Comparison of ENCODE assay signal across 37 cellular contexts in genomic region chr5:129358069-129358468, GRCh38.
"Had no signal": no experiment of that assay in that cellular context is flagged by ENCODE, and none has a peak within 500 bp of the region (broad histone marks: within the 10 kb centered on the region; RNA-seq: fewer than 3 reads in every experiment).

No MANE protein-coding gene starts in this region.

- ATAC-seq: activated CD4-positive, alpha-beta T cell treated with anti-CD3 and anti-CD28 coated beads for 36 hours; activated CD4-positive, CD25-positive, alpha-beta regulatory T cell treated with anti-CD3 and anti-CD28 coated beads, Interleukin-2, amount 50 U/mL, for 24 hours; activated CD8-positive, alpha-beta memory T cell treated with anti-CD3 and anti-CD28 coated beads, Interleukin-2, amount 10 ng/mL, durations not matched to agents 7 days and 5 days; activated CD8-positive, alpha-beta T cell treated with anti-CD3 and anti-CD28 coated beads, Interleukin-2, amount 10 ng/mL, durations not matched to agents 7 days and 5 days; activated naive CD8-positive, alpha-beta T cell treated with anti-CD3 and anti-CD28 coated beads, Interleukin-2, amount 50 U/mL, for 24 hours had no signal

- H3K9me3 Mint-ChIP-seq: activated CD4-positive, alpha-beta memory T cell treated with anti-CD3 and anti-CD28 coated beads, Interleukin-2, amount 10 ng/mL, durations not matched to agents 7 days and 5 days; activated CD4-positive, alpha-beta T cell treated with anti-CD3 and anti-CD28 coated beads, Interleukin-2, amount 10 ng/mL, durations not matched to agents 7 days and 5 days; activated naive CD4-positive, alpha-beta T cell treated with anti-CD3 and anti-CD28 coated beads, Interleukin-2, amount 10 ng/mL, durations not matched to agents 7 days and 5 days; activated naive CD4-positive, alpha-beta T cell treated with anti-CD3 and anti-CD28 coated beads, Interleukin-2, amount 50 U/mL, for 24 hours; activated naive CD8-positive, alpha-beta T cell treated with anti-CD3 and anti-CD28 coated beads, Interleukin-2, amount 10 ng/mL, durations not matched to agents 7 days and 5 days; activated naive CD8-positive, alpha-beta T cell treated with anti-CD3 and anti-CD28 coated beads, Interleukin-2, amount 50 U/mL, for 24 hours; activated T-helper 2 cell treated with anti-CD3 and anti-CD28 coated beads, Interferon-gamma antibody, Interleukin-2, Interleukin-4, amounts not matched to agents 10 μg/mL and 5 μg/mL and 100 μg/mL, durations not matched to agents 14 hours and 24 hours and 36 hours; T-helper 1 cell treated with Interleukin-12 subunit alpha and Interleukin-12 subunit beta and Interleukin-4 antibody, amounts not matched to agents 30 μg/mL and 1 μg/mL, for 36 hours; T-helper 2 cell treated with Interferon-gamma antibody and Interleukin-4, amounts not matched to agents 5 μg/mL and 100 μg/mL, for 36 hours had no signal

- H3K36me3 ChIP-seq: ascending aorta, cardiac muscle cell had no signal

- H3K36me3 Mint-ChIP-seq: activated CD8-positive, alpha-beta memory T cell treated with anti-CD3 and anti-CD28 coated beads, Interleukin-2, amount 10 ng/mL, durations not matched to agents 7 days and 5 days; activated naive CD4-positive, alpha-beta T cell treated with anti-CD3 and anti-CD28 coated beads, Interleukin-2, amount 10 ng/mL, durations not matched to agents 7 days and 5 days; activated naive CD4-positive, alpha-beta T cell treated with anti-CD3 and anti-CD28 coated beads, Interleukin-2, amount 50 U/mL, for 24 hours; activated naive CD8-positive, alpha-beta T cell; activated naive CD8-positive, alpha-beta T cell treated with anti-CD3 and anti-CD28 coated beads, Interleukin-2, amount 10 ng/mL, durations not matched to agents 7 days and 5 days; brain had no signal

- H3K9me3 ChIP-seq: ascending aorta had no signal

- H3K4me1 ChIP-seq: ascending aorta had no signal

- H3K4me3 Mint-ChIP-seq: activated CD4-positive, alpha-beta memory T cell treated with anti-CD3 and anti-CD28 coated beads, Interleukin-2, amount 10 ng/mL, durations not matched to agents 7 days and 5 days; activated CD4-positive, alpha-beta T cell treated with anti-CD3 and anti-CD28 coated beads for 36 hours; activated CD4-positive, alpha-beta T cell treated with anti-CD3 and anti-CD28 coated beads, Interleukin-2, amount 10 ng/mL, durations not matched to agents 7 days and 5 days; activated CD8-positive, alpha-beta memory T cell treated with anti-CD3 and anti-CD28 coated beads, Interleukin-2, amount 10 ng/mL, durations not matched to agents 7 days and 5 days; activated CD8-positive, alpha-beta T cell treated with anti-CD3 and anti-CD28 coated beads, Interleukin-2, amount 10 ng/mL, durations not matched to agents 7 days and 5 days; activated naive CD4-positive, alpha-beta T cell treated with anti-CD3 and anti-CD28 coated beads, Interleukin-2, amount 10 ng/mL, durations not matched to agents 7 days and 5 days; activated naive CD4-positive, alpha-beta T cell treated with anti-CD3 and anti-CD28 coated beads, Interleukin-2, amount 50 U/mL, for 24 hours; activated naive CD8-positive, alpha-beta T cell; activated naive CD8-positive, alpha-beta T cell treated with anti-CD3 and anti-CD28 coated beads, Interleukin-2, amount 10 ng/mL, durations not matched to agents 7 days and 5 days; activated naive CD8-positive, alpha-beta T cell treated with anti-CD3 and anti-CD28 coated beads, Interleukin-2, amount 50 U/mL, for 24 hours; activated T-cell treated with anti-CD3 and anti-CD28 coated beads, Interleukin-2, amount 50 U/mL, for 24 hours; brain; central memory CD8-positive, alpha-beta T cell; T-helper 1 cell treated with Interleukin-12 subunit alpha and Interleukin-12 subunit beta and Interleukin-4 antibody, amounts not matched to agents 30 μg/mL and 1 μg/mL, for 36 hours; T-helper 2 cell treated with Interferon-gamma antibody and Interleukin-4, amounts not matched to agents 5 μg/mL and 100 μg/mL, for 36 hours had no signal

- DNase-seq: activated CD4-positive, alpha-beta memory T cell treated with anti-CD3 and anti-CD28 coated beads, Interleukin-2, amount 10 ng/mL, durations not matched to agents 7 days and 5 days; activated CD4-positive, alpha-beta T cell treated with anti-CD3 and anti-CD28 coated beads for 1 hour; activated CD4-positive, alpha-beta T cell treated with anti-CD3 and anti-CD28 coated beads for 36 hours; activated CD4-positive, alpha-beta T cell treated with anti-CD3 and anti-CD28 coated beads for 48 hours; activated CD4-positive, alpha-beta T cell treated with anti-CD3 and anti-CD28 coated beads, Interleukin-2, amount 10 ng/mL, durations not matched to agents 7 days and 5 days; activated CD4-positive, alpha-beta T cell treated with anti-CD3 and anti-CD28 coated beads, Interleukin-2, amount 50 U/mL, for 48 hours; activated CD4-positive, CD25-positive, alpha-beta regulatory T cell; activated CD8-positive, alpha-beta memory T cell treated with anti-CD3 and anti-CD28 coated beads for 24 hours; activated CD8-positive, alpha-beta memory T cell treated with anti-CD3 and anti-CD28 coated beads, Interleukin-2, amount 10 ng/mL, durations not matched to agents 7 days and 5 days; activated CD8-positive, alpha-beta memory T cell treated with anti-CD3 and anti-CD28 coated beads, Interleukin-2, amount 50 U/mL, for 48 hours; activated CD8-positive, alpha-beta T cell treated with anti-CD3 and anti-CD28 coated beads, Interleukin-2, amount 10 ng/mL, durations not matched to agents 7 days and 5 days; activated effector memory CD4-positive, alpha-beta T cell treated with Interleukin-2 at 50 U/mL for 16 hours; activated gamma-delta T cell; activated naive CD4-positive, alpha-beta T cell treated with anti-CD3 and anti-CD28 coated beads, Interleukin-2, amount 10 ng/mL, durations not matched to agents 7 days and 5 days; activated naive CD4-positive, alpha-beta T cell treated with Interleukin-2 at 50 U/mL for 16 hours; activated naive CD8-positive, alpha-beta T cell treated with anti-CD3 and anti-CD28 coated beads, Interleukin-2, amount 10 ng/mL, durations not matched to agents 7 days and 5 days; activated naive CD8-positive, alpha-beta T cell treated with anti-CD3 and anti-CD28 coated beads, Interleukin-2, amount 50 U/mL, for 24 hours; activated T-cell treated with anti-CD3 and anti-CD28 coated beads, Interleukin-2, amount 50 U/mL, for 24 hours; activated T-cell treated with anti-CD3 and anti-CD28 coated beads, Interleukin-2, amount 50 U/mL, for 48 hours; amygdala; anterior cingulate cortex; caudate nucleus; cerebellar nuclear complex; T-helper 1 cell; T-helper 2 cell; T-helper 9 cell had no signal

- H3K27me3 ChIP-seq: ascending aorta, cardiac muscle cell had no signal

- H3K27me3 Mint-ChIP-seq: activated CD4-positive, alpha-beta memory T cell treated with anti-CD3 and anti-CD28 coated beads, Interleukin-2, amount 10 ng/mL, durations not matched to agents 7 days and 5 days; activated CD4-positive, alpha-beta T cell treated with anti-CD3 and anti-CD28 coated beads for 36 hours; activated CD4-positive, alpha-beta T cell treated with anti-CD3 and anti-CD28 coated beads, Interleukin-2, amount 10 ng/mL, durations not matched to agents 7 days and 5 days; activated CD8-positive, alpha-beta memory T cell treated with anti-CD3 and anti-CD28 coated beads, Interleukin-2, amount 10 ng/mL, durations not matched to agents 7 days and 5 days; activated naive CD4-positive, alpha-beta T cell treated with anti-CD3 and anti-CD28 coated beads, Interleukin-2, amount 10 ng/mL, durations not matched to agents 7 days and 5 days; activated naive CD4-positive, alpha-beta T cell treated with anti-CD3 and anti-CD28 coated beads, Interleukin-2, amount 50 U/mL, for 24 hours; activated naive CD8-positive, alpha-beta T cell; activated naive CD8-positive, alpha-beta T cell treated with anti-CD3 and anti-CD28 coated beads, Interleukin-2, amount 10 ng/mL, durations not matched to agents 7 days and 5 days; activated naive CD8-positive, alpha-beta T cell treated with anti-CD3 and anti-CD28 coated beads, Interleukin-2, amount 50 U/mL, for 24 hours; activated T-cell treated with anti-CD3 and anti-CD28 coated beads, Interleukin-2, amount 50 U/mL, for 24 hours; brain; central memory CD8-positive, alpha-beta T cell had no signal

- H3K27ac ChIP-seq: ascending aorta, cardiac muscle cell, VCaP had no signal

- H3K4me1 Mint-ChIP-seq: activated CD4-positive, alpha-beta memory T cell treated with anti-CD3 and anti-CD28 coated beads, Interleukin-2, amount 10 ng/mL, durations not matched to agents 7 days and 5 days; activated CD4-positive, alpha-beta T cell treated with anti-CD3 and anti-CD28 coated beads for 36 hours; activated CD4-positive, alpha-beta T cell treated with anti-CD3 and anti-CD28 coated beads, Interleukin-2, amount 10 ng/mL, durations not matched to agents 7 days and 5 days; activated CD8-positive, alpha-beta memory T cell treated with anti-CD3 and anti-CD28 coated beads, Interleukin-2, amount 10 ng/mL, durations not matched to agents 7 days and 5 days; activated naive CD4-positive, alpha-beta T cell treated with anti-CD3 and anti-CD28 coated beads, Interleukin-2, amount 10 ng/mL, durations not matched to agents 7 days and 5 days; activated naive CD4-positive, alpha-beta T cell treated with anti-CD3 and anti-CD28 coated beads, Interleukin-2, amount 50 U/mL, for 24 hours; activated naive CD8-positive, alpha-beta T cell treated with anti-CD3 and anti-CD28 coated beads, Interleukin-2, amount 10 ng/mL, durations not matched to agents 7 days and 5 days; activated naive CD8-positive, alpha-beta T cell treated with anti-CD3 and anti-CD28 coated beads, Interleukin-2, amount 50 U/mL, for 24 hours; brain; central memory CD8-positive, alpha-beta T cell had no signal

- H3K27ac Mint-ChIP-seq: activated CD4-positive, alpha-beta memory T cell treated with anti-CD3 and anti-CD28 coated beads, Interleukin-2, amount 10 ng/mL, durations not matched to agents 7 days and 5 days; activated CD4-positive, alpha-beta T cell treated with anti-CD3 and anti-CD28 coated beads for 36 hours; activated CD4-positive, alpha-beta T cell treated with anti-CD3 and anti-CD28 coated beads, Interleukin-2, amount 10 ng/mL, durations not matched to agents 7 days and 5 days; activated CD8-positive, alpha-beta memory T cell treated with anti-CD3 and anti-CD28 coated beads, Interleukin-2, amount 10 ng/mL, durations not matched to agents 7 days and 5 days; activated CD8-positive, alpha-beta T cell treated with anti-CD3 and anti-CD28 coated beads, Interleukin-2, amount 10 ng/mL, durations not matched to agents 7 days and 5 days; activated naive CD4-positive, alpha-beta T cell treated with anti-CD3 and anti-CD28 coated beads, Interleukin-2, amount 10 ng/mL, durations not matched to agents 7 days and 5 days; activated naive CD4-positive, alpha-beta T cell treated with anti-CD3 and anti-CD28 coated beads, Interleukin-2, amount 50 U/mL, for 24 hours; activated naive CD8-positive, alpha-beta T cell; activated naive CD8-positive, alpha-beta T cell treated with anti-CD3 and anti-CD28 coated beads, Interleukin-2, amount 10 ng/mL, durations not matched to agents 7 days and 5 days; activated naive CD8-positive, alpha-beta T cell treated with anti-CD3 and anti-CD28 coated beads, Interleukin-2, amount 50 U/mL, for 24 hours; activated T-cell treated with anti-CD3 and anti-CD28 coated beads, Interleukin-2, amount 50 U/mL, for 24 hours; activated T-helper 2 cell treated with anti-CD3 and anti-CD28 coated beads, Interferon-gamma antibody, Interleukin-2, Interleukin-4, amounts not matched to agents 10 μg/mL and 5 μg/mL and 100 μg/mL, durations not matched to agents 14 hours and 24 hours and 36 hours; brain; T-helper 1 cell treated with Interleukin-12 subunit alpha and Interleukin-12 subunit beta and Interleukin-4 antibody, amounts not matched to agents 30 μg/mL and 1 μg/mL, for 36 hours; T-helper 2 cell treated with Interferon-gamma antibody and Interleukin-4, amounts not matched to agents 5 μg/mL and 100 μg/mL, for 36 hours had no signal

- H3K4me3 ChIP-seq: ascending aorta, cardiac muscle cell had no signal
